23 cellular contexts compared by ENCODE assay signal in the genomic region with DNA sequence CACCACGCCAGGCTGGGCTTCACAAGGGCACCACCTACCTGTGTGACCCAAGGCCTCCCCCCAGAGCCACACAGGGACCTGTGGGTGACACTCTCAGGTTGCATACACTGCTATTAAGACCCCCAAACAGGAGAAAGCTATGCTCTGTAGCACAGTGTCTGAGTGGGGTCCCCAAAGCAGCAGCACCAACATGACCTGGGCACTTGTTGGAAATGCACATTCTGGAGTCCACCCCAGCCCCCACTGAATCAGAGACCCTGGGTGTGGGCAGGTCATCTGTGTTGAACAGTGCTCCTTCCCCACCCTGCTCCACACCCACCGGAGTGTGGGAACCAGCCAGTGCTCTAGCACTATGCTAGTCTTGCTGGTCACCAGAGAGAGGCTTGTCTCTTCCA.
DNase-seq lines count a peak whose midpoint lies in the region; ATAC-seq and TF ChIP-seq lines count a peak whose summit lies in the region.
"Had no signal": no experiment of that assay in that cellular context is flagged by ENCODE, and none has a peak within 500 bp of the region (broad histone marks: within the 10 kb centered on the region; RNA-seq: fewer than 3 reads in every experiment).

No MANE protein-coding gene starts in this region.

- no peaks in the 10 kb centered on the region for H3K27me3 ChIP-seq in colonic mucosa
- H3K27me3 ChIP-seq in naive thymus-derived CD4-positive, alpha-beta T cell (ENCODE audit: control insufficient read depth in 2 of 2, insufficient read depth in 2 of 2, low read length in 2 of 2): no peaks in the 10 kb centered on the region
- no peaks in the 10 kb centered on the region for H3K27me3 ChIP-seq in aorta (ENCODE audit: control insufficient read depth in 1 of 2, insufficient read depth in 2 of 2, low read length in 1 of 2)
- H3K27me3 ChIP-seq: BLaER1 treated with 17β-estradiol and CSF1 and Interleukin-3, amounts not matched to agents 10 nM and 100 nM; Peyer's patch had no signal

- no peak overlapping the region for H3K4me3 Mint-ChIP-seq in activated CD8-positive, alpha-beta T cell treated with anti-CD3 and anti-CD28 coated beads, Interleukin-2, amount 10 ng/mL, durations not matched to agents 7 days and 5 days
- H3K4me3 Mint-ChIP-seq in activated CD8-positive, alpha-beta T cell treated with anti-CD3 and anti-CD28 coated beads for 36 hours: no peak overlapping the region
- no peak overlapping the region for H3K4me3 Mint-ChIP-seq in naive thymus-derived CD4-positive, alpha-beta T cell
- H3K4me3 Mint-ChIP-seq in glutamatergic neuron (ENCODE audit: unreplicated experiment): no peak overlapping the region
- H3K4me3 Mint-ChIP-seq: CD4-positive, alpha-beta memory T cell; IgD-negative memory B cell had no signal

- H3K9me3 Mint-ChIP-seq in activated CD8-positive, alpha-beta T cell treated with anti-CD3 and anti-CD28 coated beads, Interleukin-2, amount 10 ng/mL, durations not matched to agents 7 days and 5 days (ENCODE audit: insufficient read depth): no peaks in the 10 kb centered on the region
- H3K9me3 Mint-ChIP-seq in activated CD8-positive, alpha-beta T cell treated with anti-CD3 and anti-CD28 coated beads for 36 hours: no peaks in the 10 kb centered on the region
- H3K9me3 Mint-ChIP-seq in naive thymus-derived CD4-positive, alpha-beta T cell: peaks cover 0 to 6% (median under 1%) of the 10 kb centered on the region in 11 donors
- H3K9me3 Mint-ChIP-seq in glutamatergic neuron (ENCODE audit: unreplicated experiment): no peaks in the 10 kb centered on the region

- no peak for ATAC-seq in activated CD8-positive, alpha-beta T cell treated with anti-CD3 and anti-CD28 coated beads, Interleukin-2, amount 10 ng/mL, durations not matched to agents 7 days and 5 days
- no peak for ATAC-seq in activated CD8-positive, alpha-beta T cell treated with anti-CD3 and anti-CD28 coated beads for 36 hours
- ATAC-seq in naive thymus-derived CD4-positive, alpha-beta T cell: peak; percentile 22
- ATAC-seq in aorta (ENCODE audit: low FRiP score) (peak; percentile 17), HG03039 (IDR thresholded peaks at IDR 0.05; ENCODE audit: unreplicated experiment) (no peak)
- ATAC-seq: GM12878 had no signal

- no peaks in the 10 kb centered on the region for H3K4me1 ChIP-seq in colonic mucosa
- H3K4me1 ChIP-seq in naive thymus-derived CD4-positive, alpha-beta T cell (ENCODE audit: control insufficient read depth in 2 of 2, insufficient read depth in 2 of 2, low read length in 2 of 2): no peaks in the 10 kb centered on the region
- no peaks in the 10 kb centered on the region for H3K4me1 ChIP-seq in aorta (ENCODE audit: control insufficient read depth in 1 of 2, insufficient read depth in 2 of 2, low read length in 2 of 2)
- H3K4me1 ChIP-seq: BLaER1 treated with 17β-estradiol and CSF1 and Interleukin-3, amounts not matched to agents 10 nM and 100 nM; Caco-2; Peyer's patch had no signal

- no peaks in the 10 kb centered on the region for H3K36me3 ChIP-seq in colonic mucosa
- no peaks in the 10 kb centered on the region for H3K36me3 ChIP-seq in naive thymus-derived CD4-positive, alpha-beta T cell (ENCODE audit: control insufficient read depth in 2 of 3, insufficient read depth in 3 of 3, low read length in 3 of 3)
- no peaks in the 10 kb centered on the region for H3K36me3 ChIP-seq in aorta (ENCODE audit: control insufficient read depth in 1 of 2, insufficient read depth in 2 of 2, low read length in 1 of 2)
- H3K36me3 ChIP-seq: BLaER1 treated with 17β-estradiol and CSF1 and Interleukin-3, amounts not matched to agents 10 nM and 100 nM; Peyer's patch had no signal

- DNase-seq in activated CD8-positive, alpha-beta T cell treated with anti-CD3 and anti-CD28 coated beads, Interleukin-2, amount 10 ng/mL, durations not matched to agents 7 days and 5 days: peak; percentile 16
- no peak for DNase-seq in activated CD8-positive, alpha-beta T cell treated with anti-CD3 and anti-CD28 coated beads for 36 hours
- DNase-seq in colonic mucosa (peak; percentile 12), aorta (no peak), glutamatergic neuron (no peak), cerebellar nuclear complex (lab: John Stamatoyannopoulos, UW) (no peak)
- no peak for DNase-seq in naive thymus-derived CD4-positive, alpha-beta T cell
- DNase-seq: ACHN; Caco-2; CD4-positive, alpha-beta memory T cell; DMS 273 treated with DMSO at 0.1 percent for 48 hours; DMS79 treated with DMSO at 0.1 percent for 48 hours; NCI-H1105 treated with DMSO at 0.1 percent for 48 hours; NCI-H2029 treated with DMSO at 0.1 percent for 48 hours; NCI-H226; NCI-H524 treated with DMSO at 0.1 percent for 48 hours; NCI-H82; Peyer's patch had no signal

- no peaks in the 10 kb centered on the region for H3K4me1 Mint-ChIP-seq in activated CD8-positive, alpha-beta T cell treated with anti-CD3 and anti-CD28 coated beads, Interleukin-2, amount 10 ng/mL, durations not matched to agents 7 days and 5 days (ENCODE audit: low read depth)
- no peaks in the 10 kb centered on the region for H3K4me1 Mint-ChIP-seq in activated CD8-positive, alpha-beta T cell treated with anti-CD3 and anti-CD28 coated beads for 36 hours (ENCODE audit: low read depth)
- H3K4me1 Mint-ChIP-seq in naive thymus-derived CD4-positive, alpha-beta T cell: no peaks in the 10 kb centered on the region
- H3K4me1 Mint-ChIP-seq in glutamatergic neuron (ENCODE audit: low read depth, unreplicated experiment): no peaks in the 10 kb centered on the region
- H3K4me1 Mint-ChIP-seq: CD4-positive, alpha-beta memory T cell; IgD-negative memory B cell had no signal

- 67 to 69% methylated on average over 2 of the region's 2 CpGs for WGBS in aorta, 2 donors

- H3K27me3 Mint-ChIP-seq in activated CD8-positive, alpha-beta T cell treated with anti-CD3 and anti-CD28 coated beads, Interleukin-2, amount 10 ng/mL, durations not matched to agents 7 days and 5 days (ENCODE audit: low read depth): peaks cover 6% of the 10 kb centered on the region
- H3K27me3 Mint-ChIP-seq in activated CD8-positive, alpha-beta T cell treated with anti-CD3 and anti-CD28 coated beads for 36 hours: no peaks in the 10 kb centered on the region
- no peaks in the 10 kb centered on the region for H3K27me3 Mint-ChIP-seq in naive thymus-derived CD4-positive, alpha-beta T cell
- no peaks in the 10 kb centered on the region for H3K27me3 Mint-ChIP-seq in glutamatergic neuron (ENCODE audit: unreplicated experiment)
- H3K27me3 Mint-ChIP-seq: CD4-positive, alpha-beta memory T cell; IgD-negative memory B cell had no signal

- no peak overlapping the region for H3K27ac Mint-ChIP-seq in activated CD8-positive, alpha-beta T cell treated with anti-CD3 and anti-CD28 coated beads, Interleukin-2, amount 10 ng/mL, durations not matched to agents 7 days and 5 days
- no peak overlapping the region for H3K27ac Mint-ChIP-seq in activated CD8-positive, alpha-beta T cell treated with anti-CD3 and anti-CD28 coated beads for 36 hours
- H3K27ac Mint-ChIP-seq in naive thymus-derived CD4-positive, alpha-beta T cell: no peak overlapping the region
- no peak overlapping the region for H3K27ac Mint-ChIP-seq in glutamatergic neuron (ENCODE audit: unreplicated experiment)
- H3K27ac Mint-ChIP-seq: CD4-positive, alpha-beta memory T cell; IgD-negative memory B cell had no signal

- H3K4me3 ChIP-seq in colonic mucosa: no peak overlapping the region
- no peak overlapping the region for H3K4me3 ChIP-seq in naive thymus-derived CD4-positive, alpha-beta T cell (ENCODE audit: low read length)
- no peak overlapping the region for H3K4me3 ChIP-seq in aorta (ENCODE audit: low read length in 2 of 2)
- H3K4me3 ChIP-seq: BLaER1 treated with 17β-estradiol and CSF1 and Interleukin-3, amounts not matched to agents 10 nM and 100 nM; GM12878; Peyer's patch had no signal

- H3K36me3 Mint-ChIP-seq in activated CD8-positive, alpha-beta T cell treated with anti-CD3 and anti-CD28 coated beads, Interleukin-2, amount 10 ng/mL, durations not matched to agents 7 days and 5 days (ENCODE audit: low read depth): no peaks in the 10 kb centered on the region
- H3K36me3 Mint-ChIP-seq in activated CD8-positive, alpha-beta T cell treated with anti-CD3 and anti-CD28 coated beads for 36 hours (ENCODE audit: low read depth): peaks cover 2% of the 10 kb centered on the region
- H3K36me3 Mint-ChIP-seq in naive thymus-derived CD4-positive, alpha-beta T cell: peaks cover 0 to 30% (median 19%) of the 10 kb centered on the region in 5 donors
- no peaks in the 10 kb centered on the region for H3K36me3 Mint-ChIP-seq in glutamatergic neuron (ENCODE audit: unreplicated experiment)
- H3K36me3 Mint-ChIP-seq: IgD-negative memory B cell had no signal

- H3K9me3 ChIP-seq in colonic mucosa: no peaks in the 10 kb centered on the region
- no peaks in the 10 kb centered on the region for H3K9me3 ChIP-seq in naive thymus-derived CD4-positive, alpha-beta T cell (ENCODE audit: control insufficient read depth in 2 of 3, low read length in 3 of 3)
- H3K9me3 ChIP-seq in aorta (ENCODE audit: control insufficient read depth, low read length): no peaks in the 10 kb centered on the region
- H3K9me3 ChIP-seq: BLaER1 treated with 17β-estradiol and CSF1 and Interleukin-3, amounts not matched to agents 10 nM and 100 nM; Caco-2; Peyer's patch had no signal

- TF ChIP-seq CTCF in activated CD8-positive, alpha-beta T cell treated with anti-CD3 and anti-CD28 coated beads for 36 hours (IDR thresholded peaks at IDR 0.05): no peak
- no peak for TF ChIP-seq CTCF in colonic mucosa (IDR thresholded peaks at IDR 0.05)
- TF ChIP-seq CTCF in glutamatergic neuron (IDR thresholded peaks at IDR 0.05; ENCODE audit: partially characterized antibody, unreplicated experiment): no peak

- H3K27ac ChIP-seq in colonic mucosa (no peak overlapping the region), aorta (ENCODE audit: low read depth in 1 of 2, low read length in 2 of 2) (no peak overlapping the region)
- H3K27ac ChIP-seq in naive thymus-derived CD4-positive, alpha-beta T cell (ENCODE audit: low read depth, low read length): no peak overlapping the region
- H3K27ac ChIP-seq: 22Rv1; BLaER1 treated with 17β-estradiol and CSF1 and Interleukin-3, amounts not matched to agents 10 nM and 100 nM; Peyer's patch had no signal

- POLR2A ChIA-PET in activated CD8-positive, alpha-beta T cell treated with anti-CD3 and anti-CD28 coated beads, Interleukin-2, amount 10 ng/mL, durations not matched to agents 7 days and 5 days (lab: Charles Lee): no interaction called here
- POLR2A ChIA-PET in activated CD8-positive, alpha-beta T cell treated with anti-CD3 and anti-CD28 coated beads for 36 hours (lab: Charles Lee): no interaction called here
- POLR2A ChIA-PET in naive thymus-derived CD4-positive, alpha-beta T cell (lab: Charles Lee): no interaction called here

- intact Hi-C loops in activated CD8-positive, alpha-beta T cell treated with anti-CD3 and anti-CD28 coated beads for 36 hours (cut with micrococcal nuclease): no loop called here
- intact Hi-C loops in colonic mucosa (cut with DNase I): no loop called here
- intact Hi-C loops in naive thymus-derived CD4-positive, alpha-beta T cell (cut with micrococcal nuclease): no loop called here
- intact Hi-C loops in aorta (cut with DNase I): no loop called here

- H3K9ac ChIP-seq in colonic mucosa (ENCODE audit: low read depth in 2 of 2, low read length in 2 of 2): no peak overlapping the region
- H3K9ac ChIP-seq: BLaER1 treated with 17β-estradiol and CSF1 and Interleukin-3, amounts not matched to agents 10 nM and 100 nM had no signal

- CTCF ChIA-PET in activated CD8-positive, alpha-beta T cell treated with anti-CD3 and anti-CD28 coated beads, Interleukin-2, amount 10 ng/mL, durations not matched to agents 7 days and 5 days (lab: Charles Lee): no interaction called here
- CTCF ChIA-PET in activated CD8-positive, alpha-beta T cell treated with anti-CD3 and anti-CD28 coated beads for 36 hours (lab: Charles Lee): no interaction called here
- CTCF ChIA-PET in naive thymus-derived CD4-positive, alpha-beta T cell (lab: Charles Lee): no interaction called here

Comparison
In these comparisons a context has a peak if more than half of its experiments do, and no peak if none do; other contexts are left out.
1. DNase-seq: peak in activated CD8-positive, alpha-beta T cell treated with anti-CD3 and anti-CD28 coated beads, Interleukin-2, amount 10 ng/mL, durations not matched to agents 7 days and 5 days (single experiment) and colonic mucosa (single experiment); none in activated CD8-positive, alpha-beta T cell treated with anti-CD3 and anti-CD28 coated beads for 36 hours (single experiment), naive thymus-derived CD4-positive, alpha-beta T cell (0 of 9), aorta (0 of 2), glutamatergic neuron (single experiment) and cerebellar nuclear complex (0 of 2).
2. ATAC-seq: peak in naive thymus-derived CD4-positive, alpha-beta T cell (single experiment) and aorta (single experiment); none in activated CD8-positive, alpha-beta T cell treated with anti-CD3 and anti-CD28 coated beads, Interleukin-2, amount 10 ng/mL, durations not matched to agents 7 days and 5 days (single experiment), activated CD8-positive, alpha-beta T cell treated with anti-CD3 and anti-CD28 coated beads for 36 hours (single experiment) and HG03039 (single experiment).